In genomic region chr10:30992671-30993070, GRCh38 we compare ENCODE assay signal across 19 cellular contexts. TPM values are rescaled to one million over a fixed set of nuclear protein-coding genes. Genes with fewer than 3 reads are reported as not detected.
DNase-seq lines count a peak whose midpoint lies in the region; ATAC-seq and TF ChIP-seq lines count a peak whose summit lies in the region.
"Had no signal": no experiment of that assay in that cellular context is flagged by ENCODE, and none has a peak within 500 bp of the region (broad histone marks: within the 10 kb centered on the region; RNA-seq: fewer than 3 reads in every experiment).

No MANE protein-coding gene starts in this region.

- TF ChIP-seq CTCF in heart left ventricle (IDR thresholded peaks at IDR 0.05), result no peak
- no peak for TF ChIP-seq CTCF in left ventricle myocardium inferior (IDR thresholded peaks at IDR 0.05; ENCODE audit: borderline replicate concordance)

- H3K9me3 ChIP-seq in heart left ventricle, result peaks cover 0 to 15% (median 6%) of the 10 kb centered on the region in 12 donors
- H3K9me3 ChIP-seq in left ventricle myocardium inferior (replicated peaks), result peaks cover 12% of the 10 kb centered on the region
- H3K9me3 ChIP-seq: Peyer's patch had no signal

- DNase-seq in heart left ventricle (peak in 1 of 5 donors; percentile 25), Right ventricle myocardium inferior (ENCODE audit: missing footprints) (no peak), left ventricle myocardium inferior (no peak), sciatic nerve (ENCODE audit: low spot score) (no peak), D341Med (ENCODE audit: low spot score) (no peak), germinal center (ENCODE audit: low spot score) (no peak)
- no peak for DNase-seq in activated CD4-positive, CD25-positive, alpha-beta regulatory T cell treated with anti-CD3 and anti-CD28 coated beads, Interleukin-2, amount 50 U/mL, for 72 hours
- DNase-seq: CD8-positive, alpha-beta memory T cell; DND-41; GDM1; NCI-H1105; NCI-H1694; NCI-H2227 treated with DMSO at 0.1 percent for 48 hours; NCI-H524 treated with DMSO at 0.1 percent for 48 hours; Peyer's patch had no signal

- TF ChIP-seq POLR2A in heart left ventricle (IDR thresholded peaks at IDR 0.05), result no peak

- intact Hi-C loops in heart left ventricle (cut with DNase I) (loop anchor here in 1 of 10 donors (5.0 kb wide), 1 partner anchor 35 kb away; no protein-coding TSS in a partner anchor), Right ventricle myocardium inferior (cut with DNase I) (loop anchor here (5.0 kb wide), 1 partner anchor 210 kb away; no protein-coding TSS in a partner anchor), left ventricle myocardium inferior (cut with micrococcal nuclease) (no loop called here), sciatic nerve (cut with DNase I) (no loop called here)

- peaks cover 0 to 60% (median 33%) of the 10 kb centered on the region in 12 donors for H3K4me1 ChIP-seq in heart left ventricle
- H3K4me1 ChIP-seq in left ventricle myocardium inferior, result peaks cover 66% of the 10 kb centered on the region
- H3K4me1 ChIP-seq: BLaER1, Peyer's patch had no signal

- 50 to 60% (median 56%) methylated on average over 4 of the region's 4 CpGs for WGBS in heart left ventricle, 4 donors

- H3K27ac ChIP-seq in heart left ventricle (peak overlapping the region in 8 of 12 donors; percentile 9 to 46 (median 36)), left ventricle myocardium inferior (replicated peaks) (peak overlapping the region; percentile 57)
- H3K27ac ChIP-seq: BLaER1, Peyer's patch had no signal

- H3K4me3 ChIP-seq in heart left ventricle (no peak overlapping the region), left ventricle myocardium inferior (no peak overlapping the region)
- H3K4me3 ChIP-seq: BLaER1, GM12878, GM23338, Peyer's patch had no signal

- H3K27me3 ChIP-seq in heart left ventricle, result no peaks in the 10 kb centered on the region
- no peaks in the 10 kb centered on the region for H3K27me3 ChIP-seq in left ventricle myocardium inferior (ENCODE audit: low read depth)
- H3K27me3 ChIP-seq: BLaER1, Peyer's patch had no signal

- H3K36me3 ChIP-seq in heart left ventricle (peaks cover 0 to 13% (median 0%) of the 10 kb centered on the region in 9 donors), left ventricle myocardium inferior (no peaks in the 10 kb centered on the region)
- H3K36me3 ChIP-seq: BLaER1, Peyer's patch had no signal

- peak in 2 of 4 donors; percentile 17 to 25 for ATAC-seq in heart left ventricle
- no peak for ATAC-seq in Right ventricle myocardium inferior
- peak; percentile 66 for ATAC-seq in sciatic nerve
- no peak for ATAC-seq in GM18511 (IDR thresholded peaks at IDR 0.05; ENCODE audit: unreplicated experiment)
- ATAC-seq: GM12878, GM23338 had no signal

RNA-seq across cellular contexts. Expression of gene ZNF438, which starts 39.0 kb away (rescaled TPM):
- total RNA-seq in heart left ventricle (10 to 100 TPM; 11.1 to 14.7 (median 13.2) TPM), Right ventricle myocardium inferior (12.8 TPM), left ventricle myocardium inferior (13.2 TPM), sciatic nerve (15.3 TPM)
- 10 to 100 TPM in 1 of 2 donors, 1 to 10 TPM in 1; 9.0 to 14.1 TPM for polyA plus RNA-seq in heart left ventricle
